In the genomic region with DNA sequence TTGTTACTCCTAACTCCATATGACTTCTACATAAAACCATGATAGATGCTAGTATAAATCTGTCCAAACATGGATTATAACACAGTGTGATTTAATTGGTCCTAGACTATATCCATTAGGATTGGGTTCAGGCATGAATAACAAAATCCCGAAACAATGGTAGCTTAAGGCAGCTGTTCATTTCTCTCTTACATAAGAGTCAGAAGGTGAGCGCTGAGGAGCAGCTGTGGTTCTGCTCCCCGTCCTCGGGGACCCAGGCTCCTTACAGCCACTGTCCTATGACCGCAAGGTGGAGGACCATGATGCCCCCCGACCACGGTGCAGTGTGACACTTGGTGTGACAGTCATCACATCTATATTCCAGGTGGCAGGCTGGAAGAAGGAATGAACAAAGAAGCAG, we compare ENCODE assay signal across 38 cellular contexts.
"Had no signal": no experiment of that assay in that cellular context is flagged by ENCODE, and none has a peak within 500 bp of the region (broad histone marks: within the 10 kb centered on the region; RNA-seq: fewer than 3 reads in every experiment).

No MANE protein-coding gene starts in this region.

- H3K27ac Mint-ChIP-seq: activated naive CD4-positive, alpha-beta T cell treated with anti-CD3 and anti-CD28 coated beads for 36 hours; activated naive CD4-positive, alpha-beta T cell treated with anti-CD3 and anti-CD28 coated beads, Interleukin-2, amount 10 ng/mL, durations not matched to agents 7 days and 5 days; activated naive CD4-positive, alpha-beta T cell treated with anti-CD3 and anti-CD28 coated beads, Interleukin-2, amount 50 U/mL, for 24 hours; activated naive CD8-positive, alpha-beta T cell; activated naive CD8-positive, alpha-beta T cell treated with anti-CD3 and anti-CD28 coated beads for 36 hours; activated naive CD8-positive, alpha-beta T cell treated with anti-CD3 and anti-CD28 coated beads, Interleukin-2, amount 10 ng/mL, durations not matched to agents 7 days and 5 days; activated naive CD8-positive, alpha-beta T cell treated with anti-CD3 and anti-CD28 coated beads, Interleukin-2, amount 50 U/mL, for 24 hours; activated T-cell treated with anti-CD3 and anti-CD28 coated beads, Interleukin-2, amount 50 U/mL, for 24 hours; activated T-cell treated with anti-CD3 and anti-CD28 coated beads, Interleukin-2, amount 50 U/mL, for 72 hours; activated T-helper 1 cell treated with anti-CD3 and anti-CD28 coated beads, Interleukin-12 subunit alpha, Interleukin-12 subunit beta, Interleukin-2, Interleukin-4 antibody, amounts not matched to agents 30 ng/mL and 10 ng/mL and 1 ng/mL, durations not matched to agents 14 hours and 24 hours and 36 hours; activated T-helper 17 cell treated with anti-CD3 and anti-CD28 coated beads, Interleukin-2, amount 50 U/mL, for 72 hours; activated T-helper 2 cell treated with anti-CD3 and anti-CD28 coated beads, Interferon-gamma antibody, Interleukin-2, Interleukin-4, amounts not matched to agents 10 μg/mL and 5 μg/mL and 100 μg/mL, durations not matched to agents 14 hours and 24 hours and 36 hours; brain had no signal

- H3K9me3 Mint-ChIP-seq: activated naive CD4-positive, alpha-beta T cell treated with anti-CD3 and anti-CD28 coated beads for 36 hours; activated naive CD4-positive, alpha-beta T cell treated with anti-CD3 and anti-CD28 coated beads, Interleukin-2, amount 10 ng/mL, durations not matched to agents 7 days and 5 days; activated naive CD4-positive, alpha-beta T cell treated with anti-CD3 and anti-CD28 coated beads, Interleukin-2, amount 50 U/mL, for 24 hours; activated naive CD8-positive, alpha-beta T cell treated with anti-CD3 and anti-CD28 coated beads for 36 hours; activated naive CD8-positive, alpha-beta T cell treated with anti-CD3 and anti-CD28 coated beads, Interleukin-2, amount 10 ng/mL, durations not matched to agents 7 days and 5 days; activated naive CD8-positive, alpha-beta T cell treated with anti-CD3 and anti-CD28 coated beads, Interleukin-2, amount 50 U/mL, for 24 hours; activated T-cell treated with anti-CD3 and anti-CD28 coated beads, Interleukin-2, amount 50 U/mL, for 24 hours; activated T-cell treated with anti-CD3 and anti-CD28 coated beads, Interleukin-2, amount 50 U/mL, for 4 hours; activated T-cell treated with anti-CD3 and anti-CD28 coated beads, Interleukin-2, amount 50 U/mL, for 72 hours; activated T-helper 1 cell treated with anti-CD3 and anti-CD28 coated beads, Interleukin-12 subunit alpha, Interleukin-12 subunit beta, Interleukin-2, Interleukin-4 antibody, amounts not matched to agents 30 ng/mL and 10 ng/mL and 1 ng/mL, durations not matched to agents 14 hours and 24 hours and 36 hours; activated T-helper 17 cell treated with anti-CD3 and anti-CD28 coated beads, Interleukin-2, amount 50 U/mL, for 72 hours; activated T-helper 2 cell treated with anti-CD3 and anti-CD28 coated beads, Interferon-gamma antibody, Interleukin-2, Interleukin-4, amounts not matched to agents 10 μg/mL and 5 μg/mL and 100 μg/mL, durations not matched to agents 14 hours and 24 hours and 36 hours; central memory CD8-positive, alpha-beta T cell had no signal

- H3K36me3 ChIP-seq: adrenal gland, ascending aorta, brain microvascular endothelial cell, breast epithelium, cardiac muscle cell had no signal

- FAIRE-seq: astrocyte, bronchial epithelial cell had no signal

- H3K27ac ChIP-seq: adrenal gland, ascending aorta, body of pancreas, brain microvascular endothelial cell, breast epithelium, cardiac muscle cell had no signal

- ATAC-seq: activated naive CD8-positive, alpha-beta T cell treated with anti-CD3 and anti-CD28 coated beads, Interleukin-2, amount 50 U/mL, for 24 hours; activated T-cell treated with anti-CD3 and anti-CD28 coated beads, Interleukin-2, amount 50 U/mL, for 4 hours; activated T-cell treated with anti-CD3 and anti-CD28 coated beads, Interleukin-2, amount 50 U/mL, for 72 hours; activated T-helper 17 cell treated with anti-CD3 and anti-CD28 coated beads, Interleukin-2, amount 50 U/mL, for 72 hours; body of pancreas had no signal

- H3K4me3 ChIP-seq: adrenal gland, ascending aorta, body of pancreas, breast epithelium, cardiac muscle cell had no signal

- DNase-seq: activated effector memory CD4-positive, alpha-beta T cell treated with anti-CD3 and anti-CD28 coated beads, Interleukin-2, amount 50 U/mL, for 16 hours; activated effector memory CD4-positive, alpha-beta T cell treated with Interleukin-2 at 50 U/mL for 16 hours; activated gamma-delta T cell; activated gamma-delta T cell treated with Interleukin-2 at 50 U/mL for 16 hours; activated naive CD4-positive, alpha-beta T cell; activated naive CD4-positive, alpha-beta T cell treated with anti-CD3 and anti-CD28 coated beads for 36 hours; activated naive CD4-positive, alpha-beta T cell treated with anti-CD3 and anti-CD28 coated beads, Interleukin-2, amount 10 ng/mL, durations not matched to agents 7 days and 5 days; activated naive CD4-positive, alpha-beta T cell treated with anti-CD3 and anti-CD28 coated beads, Interleukin-2, amount 50 U/mL, for 16 hours; activated naive CD4-positive, alpha-beta T cell treated with Interleukin-2 at 50 U/mL for 16 hours; activated naive CD8-positive, alpha-beta T cell treated with anti-CD3 and anti-CD28 coated beads for 36 hours; activated naive CD8-positive, alpha-beta T cell treated with anti-CD3 and anti-CD28 coated beads, Interleukin-2, amount 10 ng/mL, durations not matched to agents 7 days and 5 days; activated naive CD8-positive, alpha-beta T cell treated with anti-CD3 and anti-CD28 coated beads, Interleukin-2, amount 50 U/mL, for 24 hours; activated T-cell treated with anti-CD3 and anti-CD28 coated beads, Interleukin-2, amount 50 U/mL, for 1 hour; activated T-cell treated with anti-CD3 and anti-CD28 coated beads, Interleukin-2, amount 50 U/mL, for 24 hours; activated T-cell treated with anti-CD3 and anti-CD28 coated beads, Interleukin-2, amount 50 U/mL, for 4 hours; activated T-cell treated with anti-CD3 and anti-CD28 coated beads, Interleukin-2, amount 50 U/mL, for 48 hours; activated T-cell treated with anti-CD3 and anti-CD28 coated beads, Interleukin-2, amount 50 U/mL, for 72 hours; adrenal gland; amniotic stem cell; amygdala; anterior cingulate cortex; aorta; body of pancreas; brain microvascular endothelial cell; caudate nucleus; central memory CD4-positive, alpha-beta T cell had no signal

- H3K9me3 ChIP-seq: adrenal gland, ascending aorta, body of pancreas, breast epithelium had no signal

- H3K4me1 ChIP-seq: adrenal gland, ascending aorta, breast epithelium had no signal

- H3K27me3 ChIP-seq: adrenal gland, ascending aorta, body of pancreas, breast epithelium, cardiac muscle cell had no signal

- H3K36me3 Mint-ChIP-seq: activated naive CD4-positive, alpha-beta T cell treated with anti-CD3 and anti-CD28 coated beads, Interleukin-2, amount 10 ng/mL, durations not matched to agents 7 days and 5 days; activated naive CD4-positive, alpha-beta T cell treated with anti-CD3 and anti-CD28 coated beads, Interleukin-2, amount 50 U/mL, for 24 hours; activated naive CD8-positive, alpha-beta T cell; activated naive CD8-positive, alpha-beta T cell treated with anti-CD3 and anti-CD28 coated beads for 36 hours; activated naive CD8-positive, alpha-beta T cell treated with anti-CD3 and anti-CD28 coated beads, Interleukin-2, amount 10 ng/mL, durations not matched to agents 7 days and 5 days; brain had no signal
